1 cellular context compared by ENCODE assay signal in genomic region chr16:87856796-87857228, GRCh38.
TF ChIP-seq lines count a peak whose summit lies in the region.

No MANE protein-coding gene starts in this region.

TF ChIP-seq in IMR-90, 13 proteins besides CTCF, POLR2A, EP300 and RAD21 (continued from another document):
- TF ChIP-seq ELK1 (IDR thresholded peaks at IDR 0.05; ENCODE audit: borderline replicate concordance, low read depth, low read length): no peak
- TF ChIP-seq NFE2L2 (IDR thresholded peaks at IDR 0.05; ENCODE audit: low read depth, low read length): no peak
- no peak for TF ChIP-seq USF2 (IDR thresholded peaks at IDR 0.05; ENCODE audit: low read depth, low read length)
- TF ChIP-seq RCOR1 (IDR thresholded peaks at IDR 0.05; ENCODE audit: insufficient replicate concordance, low read length): no peak
- TF ChIP-seq SMC3 (IDR thresholded peaks at IDR 0.05; ENCODE audit: low read depth, low read length): no peak
- TF ChIP-seq CEBPB (IDR thresholded peaks at IDR 0.05; ENCODE audit: low read depth, low read length): no peak
